In genomic region chr3:151058742-151059141, GRCh38 we compare ENCODE assay signal across 22 cellular contexts. TPM values are rescaled to one million over a fixed set of nuclear protein-coding genes. Genes with fewer than 3 reads are reported as not detected.
"Had no signal": no experiment of that assay in that cellular context is flagged by ENCODE, and none has a peak within 500 bp of the region (broad histone marks: within the 10 kb centered on the region; RNA-seq: fewer than 3 reads in every experiment).

No MANE protein-coding gene starts in this region.

- H3K4me1 Mint-ChIP-seq: activated naive CD8-positive, alpha-beta T cell treated with anti-CD3 and anti-CD28 coated beads for 36 hours; naive thymus-derived CD8-positive, alpha-beta T cell; stimulated activated effector memory CD8-positive, alpha-beta T cell treated with anti-CD3 and anti-CD28 coated beads, Interleukin-12 subunit alpha, Interleukin-12 subunit beta, amount 100 ng/mL, for 72 hours; stimulated activated naive CD8-positive, alpha-beta T cell treated with anti-CD3 and anti-CD28 coated beads, Interleukin-15, amount 100 ng/mL, for 72 hours had no signal

- H3K27ac ChIP-seq: coronary artery, esophagus squamous epithelium, gastroesophageal sphincter, parathyroid adenoma, right lobe of liver, tibial artery had no signal

- H3K27me3 ChIP-seq: gastroesophageal sphincter, right lobe of liver, tibial artery had no signal

- H2AFZ ChIP-seq: parathyroid adenoma had no signal

- H3K9me3 Mint-ChIP-seq: activated CD4-positive, alpha-beta memory T cell treated with anti-CD3 and anti-CD28 coated beads for 36 hours; activated naive CD8-positive, alpha-beta T cell treated with anti-CD3 and anti-CD28 coated beads for 36 hours; naive thymus-derived CD8-positive, alpha-beta T cell; stimulated activated effector memory CD8-positive, alpha-beta T cell treated with anti-CD3 and anti-CD28 coated beads, Interleukin-12 subunit alpha, Interleukin-12 subunit beta, amount 100 ng/mL, for 72 hours; stimulated activated naive CD8-positive, alpha-beta T cell treated with anti-CD3 and anti-CD28 coated beads, Interleukin-15, amount 100 ng/mL, for 72 hours had no signal

- H3K9me3 ChIP-seq: esophagus squamous epithelium, gastroesophageal sphincter, right lobe of liver, tibial artery had no signal

- H3K9ac ChIP-seq: parathyroid adenoma had no signal

- H3K4me3 Mint-ChIP-seq: activated CD4-positive, alpha-beta memory T cell treated with anti-CD3 and anti-CD28 coated beads for 36 hours; activated naive CD8-positive, alpha-beta T cell treated with anti-CD3 and anti-CD28 coated beads for 36 hours; naive thymus-derived CD8-positive, alpha-beta T cell; stimulated activated effector memory CD8-positive, alpha-beta T cell treated with anti-CD3 and anti-CD28 coated beads, Interleukin-12 subunit alpha, Interleukin-12 subunit beta, amount 100 ng/mL, for 72 hours; stimulated activated naive CD8-positive, alpha-beta T cell treated with anti-CD3 and anti-CD28 coated beads, Interleukin-15, amount 100 ng/mL, for 72 hours; T-helper 17 cell had no signal

- H3K4me3 ChIP-seq: coronary artery, esophagus squamous epithelium, gastroesophageal sphincter, right lobe of liver, tibial artery had no signal

- H3K36me3 Mint-ChIP-seq: activated CD4-positive, alpha-beta memory T cell treated with anti-CD3 and anti-CD28 coated beads for 36 hours; activated naive CD8-positive, alpha-beta T cell treated with anti-CD3 and anti-CD28 coated beads for 36 hours; naive thymus-derived CD8-positive, alpha-beta T cell; stimulated activated effector memory CD8-positive, alpha-beta T cell treated with anti-CD3 and anti-CD28 coated beads, Interleukin-12 subunit alpha, Interleukin-12 subunit beta, amount 100 ng/mL, for 72 hours had no signal

- H3K4me1 ChIP-seq: esophagus squamous epithelium, gastroesophageal sphincter, parathyroid adenoma, right lobe of liver, tibial artery had no signal

- H3K36me3 ChIP-seq: esophagus squamous epithelium, gastroesophageal sphincter, right lobe of liver, tibial artery had no signal

- H3K27ac Mint-ChIP-seq: activated CD4-positive, alpha-beta memory T cell treated with anti-CD3 and anti-CD28 coated beads for 36 hours; activated naive CD8-positive, alpha-beta T cell treated with anti-CD3 and anti-CD28 coated beads for 36 hours; naive thymus-derived CD8-positive, alpha-beta T cell; stimulated activated effector memory CD8-positive, alpha-beta T cell treated with anti-CD3 and anti-CD28 coated beads, Interleukin-12 subunit alpha, Interleukin-12 subunit beta, amount 100 ng/mL, for 72 hours; stimulated activated naive CD8-positive, alpha-beta T cell treated with anti-CD3 and anti-CD28 coated beads, Interleukin-15, amount 100 ng/mL, for 72 hours; T-helper 17 cell had no signal

- DNase-seq: activated CD4-positive, alpha-beta memory T cell treated with anti-CD3 and anti-CD28 coated beads for 36 hours; activated CD4-positive, alpha-beta T cell treated with anti-CD3 and anti-CD28 coated beads for 48 hours; activated CD4-positive, CD25-positive, alpha-beta regulatory T cell; activated naive CD4-positive, alpha-beta T cell treated with Interleukin-2 at 50 U/mL for 16 hours; activated naive CD8-positive, alpha-beta T cell treated with anti-CD3 and anti-CD28 coated beads for 36 hours; activated T-cell treated with anti-CD3 and anti-CD28 coated beads, Interleukin-2, amount 50 U/mL, for 48 hours; amygdala; cerebellar nuclear complex; esophagus squamous epithelium; head of caudate nucleus; naive thymus-derived CD8-positive, alpha-beta T cell; right lobe of liver; small intestine; stimulated activated CD4-positive, alpha-beta T cell treated with anti-CD3 and anti-CD28 coated beads, Interleukin-2, amount 100 ng/mL, for 24 hours; stimulated activated naive CD8-positive, alpha-beta T cell treated with anti-CD3 and anti-CD28 coated beads, Interleukin-15, amount 100 ng/mL, for 72 hours; T-helper 17 cell; tibial artery had no signal

- H3K79me2 ChIP-seq: parathyroid adenoma had no signal

RNA-seq across cellular contexts. Expression of gene MED12L, which starts 26.7 kb away (rescaled TPM):
- total RNA-seq: lung microvascular endothelial cell had no signal
